In the genomic region with DNA sequence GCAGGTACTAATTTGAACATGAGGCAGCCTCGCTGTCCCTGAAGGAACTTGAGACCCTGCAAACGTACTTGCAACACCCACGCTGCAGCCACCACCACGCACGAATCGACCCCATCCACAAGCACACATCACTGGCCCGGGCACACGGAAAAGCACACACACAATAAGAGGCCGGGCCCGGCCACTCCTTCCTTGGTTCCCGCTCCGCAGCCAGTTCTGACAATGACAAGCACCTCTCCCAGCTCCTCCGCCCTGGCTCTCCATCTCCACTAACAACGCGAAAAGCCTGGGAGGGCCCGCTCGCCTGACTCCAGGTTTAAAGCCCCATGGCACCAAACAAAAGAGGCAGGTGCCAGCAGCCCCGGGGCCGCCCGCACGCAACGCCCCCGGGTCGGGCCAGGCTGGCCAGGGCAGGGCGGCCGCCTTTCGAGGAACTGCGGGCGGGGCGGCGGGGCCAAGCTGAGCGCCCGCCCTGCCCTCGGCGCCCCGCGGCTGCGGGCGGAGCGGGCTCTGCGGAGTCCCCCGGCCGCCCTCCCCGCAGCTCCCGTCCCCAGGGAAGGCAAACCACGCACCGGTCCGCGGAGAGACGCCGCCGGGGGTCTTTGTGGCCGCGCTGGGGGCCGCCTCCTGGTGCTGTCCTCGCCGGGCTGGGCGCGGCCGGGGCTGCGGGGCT, we compare ENCODE assay signal across 8 cellular contexts. TPM values are rescaled to one million over a fixed set of nuclear protein-coding genes. Genes with fewer than 3 reads are reported as not detected.
A peak's percentile ranks its signal among the peaks of the same experiment; 100 is the strongest.
DNase-seq lines count a peak whose midpoint lies in the region; ATAC-seq, FAIRE-seq and TF ChIP-seq lines count a peak whose summit lies in the region.

No MANE protein-coding gene starts in this region.

- no peaks in the 10 kb centered on the region for H3K4me1 ChIP-seq in lower lobe of right lung

- FAIRE-seq in bronchial epithelial cell (lab: Jason Lieb, UNC) (no peak), urothelium cell line (lab: Jason Lieb, UNC) (no peak)

- H3K27ac ChIP-seq in lower lobe of right lung: no peak overlapping the region

- no peaks in the 10 kb centered on the region for H3K9me3 ChIP-seq in lower lobe of right lung

- H3K36me3 ChIP-seq in bronchial epithelial cell (ENCODE audit: control insufficient read depth, insufficient read depth, low read length): no peaks in the 10 kb centered on the region
- no peaks in the 10 kb centered on the region for H3K36me3 ChIP-seq in lower lobe of right lung

- intact Hi-C loops in lower lobe of right lung (cut with DNase I): no loop called here

- TF ChIP-seq CTCF in bronchial epithelial cell (IDR thresholded peaks at IDR 0.05; ENCODE audit: insufficient read depth, low read length, severe bottlenecking) (no peak), lower lobe of right lung (IDR thresholded peaks at IDR 0.05) (no peak)

- peak overlapping the region; percentile 16 for H3K4me3 ChIP-seq in bronchial epithelial cell (ENCODE audit: low read depth, low read length)
- H3K4me3 ChIP-seq in lower lobe of right lung: peak overlapping the region; percentile 47

- DNase-seq in NCI-H82 (lab: John Stamatoyannopoulos, UW) (peak; percentile 11), NCI-H82 treated with DMSO at 0.1 percent for 48 hours (lab: John Stamatoyannopoulos, UW; ENCODE audit: unreplicated experiment) (no peak), bronchial epithelial cell (ENCODE audit: low read depth) (no peak), lower lobe of right lung (peak; percentile 57), urothelium cell line (ENCODE audit: low spot score) (peak; percentile 18)

- ATAC-seq in lower lobe of right lung: peak; percentile 46 to 54
- no peak for ATAC-seq in HG02623 (IDR thresholded peaks at IDR 0.05; ENCODE audit: unreplicated experiment)
- ATAC-seq in GM18870 (IDR thresholded peaks at IDR 0.05; ENCODE audit: unreplicated experiment): no peak
- ATAC-seq in HG03159 (IDR thresholded peaks at IDR 0.05; ENCODE audit: unreplicated experiment): no peak

- peaks cover 20% of the 10 kb centered on the region for H3K27me3 ChIP-seq in bronchial epithelial cell (ENCODE audit: control insufficient read depth, insufficient read depth, low read length)
- H3K27me3 ChIP-seq in lower lobe of right lung (ENCODE audit: low read depth): peaks cover 16% of the 10 kb centered on the region

RNA-seq across cellular contexts. Expression of a gene that starts 0.5 kb away (rescaled TPM):
- total RNA-seq in bronchial epithelial cell (under 0.01 and 0.13 TPM in 2 replicates), lower lobe of right lung (10.4 TPM)

Comparison
In these comparisons a context has a peak if more than half of its experiments do, and no peak if none do; other contexts are left out.
1. DNase-seq: peak in NCI-H82 (single experiment), lower lobe of right lung (single experiment) and urothelium cell line (single experiment); none in NCI-H82 treated with DMSO at 0.1 percent for 48 hours (single experiment) and bronchial epithelial cell (single experiment).
2. ATAC-seq: peak in lower lobe of right lung (2 of 2); none in HG02623 (single experiment), GM18870 (single experiment) and HG03159 (single experiment).
3. RNA of a gene that starts 0.5 kb away (total RNA-seq): 10.4 TPM in lower lobe of right lung (single experiment); under 0.01 to 0.13 TPM in bronchial epithelial cell; every median in the first group is over 10 times any median in the second.